ENCODE assay signal across 8 cellular contexts in genomic region chr2:135709992-135710391, GRCh38. TPM values are rescaled to one million over a fixed set of nuclear protein-coding genes. Genes with fewer than 3 reads are reported as not detected.
DNase-seq lines count a peak whose midpoint lies in the region; ATAC-seq, FAIRE-seq and TF ChIP-seq lines count a peak whose summit lies in the region.

No MANE protein-coding gene starts in this region.

- FAIRE-seq in HTR-8/SVneo (lab: Jason Lieb, UNC) = peak; percentile 33

- H3K9me3 ChIP-seq in adrenal gland (replicated peaks in 1 of 3) (no peaks in the 10 kb centered on the region), sigmoid colon (no peaks in the 10 kb centered on the region)

- no peaks in the 10 kb centered on the region for H3K4me1 ChIP-seq in adrenal gland (replicated peaks in 1 of 2)
- no peaks in the 10 kb centered on the region for H3K4me1 ChIP-seq in sigmoid colon

- peak; percentile 81 to 97 (median 91) for TF ChIP-seq CTCF in adrenal gland (IDR thresholded peaks at IDR 0.05)
- TF ChIP-seq CTCF in sigmoid colon (IDR thresholded peaks at IDR 0.05) = peak; percentile 65 to 93 (median 83)

- TF ChIP-seq EP300 in sigmoid colon (IDR thresholded peaks at IDR 0.05) = no peak

- 60 to 64% (median 62%) methylated on average over 6 of the region's 6 CpGs for WGBS in adrenal gland, 4 donors
- WGBS in sigmoid colon, 2 donors = 61 to 67% methylated on average over 6 of the region's 6 CpGs

- no peak for TF ChIP-seq POLR2A in adrenal gland (IDR thresholded peaks at IDR 0.05)
- no peak for TF ChIP-seq POLR2A in sigmoid colon (IDR thresholded peaks at IDR 0.05)

- intact Hi-C loops in adrenal gland (cut with DNase I) = loop anchor here in 1 of 2 donors (5.0 kb wide), 1 partner anchor 708 kb away; no protein-coding TSS in a partner anchor
- intact Hi-C loops in left ventricle myocardium superior (cut with micrococcal nuclease) = loop anchor here (5.0 kb wide), 1 partner anchor 708 kb away; no protein-coding TSS in a partner anchor
- intact Hi-C loops in sigmoid colon (cut with DNase I) = loop anchor here (1.0 kb wide), 1 partner anchor 706 kb away; no protein-coding TSS in a partner anchor

- no peak for ATAC-seq in left ventricle myocardium superior

- H3K4me3 ChIP-seq in adrenal gland (no peak overlapping the region), sigmoid colon (no peak overlapping the region)

- H3K27ac ChIP-seq in adrenal gland = no peak overlapping the region
- H3K27ac ChIP-seq in sigmoid colon = no peak overlapping the region

- no peaks in the 10 kb centered on the region for H3K36me3 ChIP-seq in adrenal gland (replicated peaks in 1 of 2)
- peaks cover 0 to 3% (median 0%) of the 10 kb centered on the region in 4 donors for H3K36me3 ChIP-seq in sigmoid colon

- peak; percentile 29 for DNase-seq in NK-92 treated with Interleukin-12 subunit alpha and Interleukin-12 subunit beta, amount 100 ng/mL, for 24 hours (lab: John Stamatoyannopoulos, UW)
- DNase-seq in NK-92 (lab: John Stamatoyannopoulos, UW; ENCODE audit: unreplicated experiment) (no peak), HTR-8/SVneo (ENCODE audit: insufficient read length, low spot score) (peak; percentile 59), T follicular helper cell (ENCODE audit: low read depth) (peak; percentile 49), adrenal gland (peak; percentile 39 to 84 (median 63)), left ventricle myocardium superior (peak; percentile 68), sigmoid colon (peak; percentile 72), DMS114 treated with DMSO at 0.1 percent for 48 hours (lab: John Stamatoyannopoulos, UW; ENCODE audit: unreplicated experiment) (no peak)

- H3K27me3 ChIP-seq in adrenal gland = no peaks in the 10 kb centered on the region
- no peaks in the 10 kb centered on the region for H3K27me3 ChIP-seq in sigmoid colon

RNA-seq across cellular contexts. Expression of gene UBXN4, which starts 31.7 kb away (rescaled TPM):
- 100 to 1,000 TPM in 4 of 8 donors, 10 to 100 TPM in 4; 50.0 to 115 (median 96.3) TPM for total RNA-seq in adrenal gland
- 100 to 1,000 TPM in 1 of 3 donors, 10 to 100 TPM in 2; 51.5 to 145 (median 53.9) TPM for polyA plus RNA-seq in adrenal gland
- 56.1 TPM for total RNA-seq in left ventricle myocardium superior
- 10 to 100 TPM; 51.8 to 63.3 (median 59.8) TPM for total RNA-seq in sigmoid colon
- 10 to 100 TPM; 23.4 to 47.9 (median 25.7) TPM for polyA plus RNA-seq in sigmoid colon

Comparison
In these comparisons a context has a peak if more than half of its experiments do, and no peak if none do; other contexts are left out.
1. DNase-seq: peak in NK-92 treated with Interleukin-12 subunit alpha and Interleukin-12 subunit beta, amount 100 ng/mL, for 24 hours (single experiment), HTR-8/SVneo (single experiment), T follicular helper cell (single experiment), adrenal gland (7 of 7), left ventricle myocardium superior (single experiment) and sigmoid colon (single experiment); none in NK-92 (single experiment) and DMS114 treated with DMSO at 0.1 percent for 48 hours (single experiment).